Comparison of ENCODE assay signal across 8 cellular contexts in the genomic region with DNA sequence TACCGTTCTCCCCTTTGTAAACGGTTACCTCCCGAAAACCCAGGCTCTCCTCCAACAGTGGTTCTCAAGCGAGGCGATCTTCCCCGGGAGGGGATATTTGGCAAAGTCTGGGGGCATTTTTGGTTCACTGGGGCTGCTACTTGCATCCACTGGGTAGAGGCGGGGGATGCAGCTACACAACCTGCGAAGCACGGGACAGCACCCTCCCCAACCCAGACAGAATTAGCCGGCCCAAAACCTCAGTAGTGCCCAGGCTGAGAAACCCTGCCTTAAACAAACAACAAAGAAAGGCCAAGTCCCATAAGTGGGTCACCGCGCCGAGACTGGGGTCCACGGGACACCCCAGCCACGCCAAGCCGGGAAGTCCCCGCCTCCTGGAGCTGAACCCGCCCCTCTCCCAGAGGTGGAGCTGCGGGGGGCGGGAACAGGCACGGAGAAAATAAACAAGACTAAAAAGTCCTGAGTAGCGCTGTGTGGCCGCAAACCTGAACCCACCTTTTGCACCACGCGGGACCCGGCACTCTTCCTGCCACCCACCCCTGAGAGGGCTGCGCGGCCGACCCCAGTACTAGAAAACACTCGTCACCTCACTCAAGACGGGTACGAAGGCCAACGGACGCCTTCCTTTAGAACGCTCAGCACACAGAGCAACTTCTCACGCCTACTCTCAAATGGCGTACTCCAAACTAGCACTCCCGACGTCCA. TPM values are rescaled to one million over a fixed set of nuclear protein-coding genes. Genes with fewer than 3 reads are reported as not detected.
A peak's percentile ranks its signal among the peaks of the same experiment; 100 is the strongest.
DNase-seq lines count a peak whose midpoint lies in the region; ATAC-seq and TF ChIP-seq lines count a peak whose summit lies in the region.
"Not testable (repeated sequence)": the region's sequence is repeated elsewhere in the genome, so short reads cannot be mapped to it uniquely, and the experiment has no call there.

No MANE protein-coding gene starts in this region.

- H3K4me3 ChIP-seq in iPS-18c (ENCODE audit: insufficient read depth, low read depth, low read length) (peak overlapping the region; percentile 41; the same call in 1 of the 2 replicates), psoas muscle (peak overlapping the region; percentile 98), vagina (peak overlapping the region; percentile 80 to 95)

- DNase-seq in KBM-7 = peak; percentile 38
- peak; percentile 26 to 36 for DNase-seq in activated CD4-positive, alpha-beta T cell treated with anti-CD3 and anti-CD28 coated beads, Interleukin-2, amount 50 U/mL, for 48 hours
- DNase-seq in cerebellar cortex (ENCODE audit: low spot score) = peak; percentile 18
- not testable (repeated sequence) for DNase-seq in psoas muscle; vagina (ENCODE audit: extremely low spot score in 2 of 2)

- intact Hi-C loops in psoas muscle (cut with DNase I) = loop anchor here in 1 of 2 donors (5.0 kb wide), 1 partner anchor 95 kb away; no protein-coding TSS in a partner anchor
- intact Hi-C loops in vagina (cut with DNase I) = not testable (repeated sequence)

- not testable (repeated sequence) for TF ChIP-seq CTCF in psoas muscle (IDR thresholded peaks at IDR 0.05); vagina (IDR thresholded peaks at IDR 0.05)

- not testable (repeated sequence) for H3K27me3 ChIP-seq in psoas muscle (ENCODE audit: insufficient read depth in 3 of 3, low read length in 2 of 3); vagina

- H3K36me3 ChIP-seq in psoas muscle (ENCODE audit: insufficient read depth in 1 of 2, low read depth in 1 of 2); vagina: not testable (repeated sequence)

- in situ Hi-C loops in KBM-7 (cut with MboI; ENCODE audit: low pct_unique_long_range_greater_than_20kb, low sequenced_read_pairs) = not testable (repeated sequence)

- peaks cover 21% of the 10 kb centered on the region for H3K4me1 ChIP-seq in psoas muscle
- peaks cover 39% of the 10 kb centered on the region for H3K4me1 ChIP-seq in vagina

- TF ChIP-seq POLR2A in vagina (IDR thresholded peaks at IDR 0.05) = not testable (repeated sequence)

- ATAC-seq in GM18868 (IDR thresholded peaks at IDR 0.05; ENCODE audit: unreplicated experiment) (peak; percentile 45), HG02623 (IDR thresholded peaks at IDR 0.05; ENCODE audit: unreplicated experiment) (peak; percentile 39), psoas muscle (peak; percentile 72 to 83 (median 74))

- WGBS in psoas muscle, 3 donors = 1 to 3% (median 1%) methylated on average over 12 to 22 of the region's 39 CpGs

- peak overlapping the region; percentile 99 for H3K27ac ChIP-seq in psoas muscle
- H3K27ac ChIP-seq in vagina = peak overlapping the region; percentile 98

- H3K9me3 ChIP-seq in iPS-18c (ENCODE audit: control insufficient read depth, insufficient read depth, low read length); psoas muscle; vagina: not testable (repeated sequence)

RNA-seq across cellular contexts. Expression of gene TMEM50A, which starts 0.5 kb away (rescaled TPM):
- total RNA-seq in psoas muscle = 10 to 100 TPM; 37.0 to 54.9 (median 43.3) TPM
- 10 to 100 TPM; 39.5 to 68.1 (median 44.1) TPM for polyA plus RNA-seq in psoas muscle
- total RNA-seq in vagina = 68.8 TPM

Comparison
In these comparisons a context has a peak if more than half of its experiments do, and no peak if none do; other contexts are left out.
1. H3K4me3 ChIP-seq: peak in every context shown above with its lines; median percentile 98 in psoas muscle; 88 in vagina; 41 in iPS-18c.